8 cellular contexts compared by ENCODE assay signal in genomic region chr14:20632448-20632830, GRCh38. TPM values are rescaled to one million over a fixed set of nuclear protein-coding genes. Genes with fewer than 3 reads are reported as not detected.
A peak's percentile ranks its signal among the peaks of the same experiment; 100 is the strongest.
DNase-seq lines count a peak whose midpoint lies in the region; ATAC-seq and TF ChIP-seq lines count a peak whose summit lies in the region.

No MANE protein-coding gene starts in this region.

- H3K4me3 ChIP-seq in heart right ventricle (peak overlapping the region in 9 of 10 donors; percentile 2 to 45 (median 28)), WERI-Rb-1 (ENCODE audit: low read depth, low read length) (no peak overlapping the region)

- no TSS peak for BruUV-seq in MCF 10A (replicated peaks; lab: Mats Ljungman, UMichigan)

- POLR2A ChIA-PET in MCF 10A (lab: Yijun Ruan, JAX): interaction anchor here (0.7 to 6.8 kb wide), 5 partner anchors 12 to 300 kb away, joined by 3 to 123 read pairs (median 14); partner anchors contain the start of gene RNASE4

- no peaks in the 10 kb centered on the region for H3K9me3 Mint-ChIP-seq in MCF 10A (ENCODE audit: unreplicated experiment)
- H3K9me3 Mint-ChIP-seq in natural killer cell treated with Interleukin-12 subunit alpha and Interleukin-12 subunit beta and Interleukin-15 and Interleukin-18, amount 100 ng/mL, for 72 hours: no peaks in the 10 kb centered on the region

- H3K27me3 Mint-ChIP-seq in MCF 10A (ENCODE audit: insufficient read depth, unreplicated experiment): no peaks in the 10 kb centered on the region
- H3K27me3 Mint-ChIP-seq in natural killer cell treated with Interleukin-12 subunit alpha and Interleukin-12 subunit beta and Interleukin-15 and Interleukin-18, amount 100 ng/mL, for 72 hours: peaks cover 36 to 42% of the 10 kb centered on the region in 2 donors

- no peaks in the 10 kb centered on the region for H3K36me3 ChIP-seq in heart right ventricle
- no peaks in the 10 kb centered on the region for H3K36me3 ChIP-seq in WERI-Rb-1

- intact Hi-C loops in heart right ventricle (cut with DNase I): loop anchor here in 5 of 10 donors (5.0 kb wide), 1 partner anchor 50 kb away; the partner anchor contains the start of gene RNASE4 (in 5 of the 5)
- intact Hi-C loops in left ventricle myocardium superior (cut with micrococcal nuclease): no loop called here
- intact Hi-C loops in MCF 10A (cut with micrococcal nuclease): loop anchor here (5.0 kb wide), 1 partner anchor 340 kb away; no protein-coding TSS in a partner anchor

- H3K4me3 Mint-ChIP-seq in MCF 10A (ENCODE audit: unreplicated experiment): peak overlapping the region; percentile 74
- peak overlapping the region; percentile 84 for H3K4me3 Mint-ChIP-seq in natural killer cell treated with Interleukin-12 subunit alpha and Interleukin-12 subunit beta and Interleukin-15 and Interleukin-18, amount 100 ng/mL, for 72 hours

- no peak for DNase-seq in heart right ventricle
- DNase-seq in left ventricle myocardium superior: no peak
- no peak for DNase-seq in MCF 10A (ENCODE audit: unreplicated experiment)
- DNase-seq in natural killer cell treated with Interleukin-12 subunit alpha and Interleukin-12 subunit beta and Interleukin-15 and Interleukin-18, amount 100 ng/mL, for 72 hours (ENCODE audit: low spot score): no peak
- DNase-seq in medulla oblongata (ENCODE audit: extremely low spot score): no peak
- no peak for DNase-seq in WERI-Rb-1
- DNase-seq in stimulated activated CD4-positive, alpha-beta T cell treated with anti-CD3 and anti-CD28 coated beads, Interleukin-12 subunit alpha, Interleukin-12 subunit beta, amount 100 ng/mL, for 4 hours: no peak

- ATAC-seq in heart right ventricle (peak in 3 of 8 donors; percentile 8 to 12 (median 10)), left ventricle myocardium superior (no peak), HG03565 (IDR thresholded peaks at IDR 0.05; ENCODE audit: unreplicated experiment) (peak; percentile 10)
- ATAC-seq in natural killer cell treated with Interleukin-12 subunit alpha and Interleukin-12 subunit beta and Interleukin-15 and Interleukin-18, amount 100 ng/mL, for 72 hours: peak; percentile 21 to 41

- 1 to 2% methylated on average over 19 of the region's 19 CpGs for WGBS in heart right ventricle, 2 donors

- no peak overlapping the region for H3K27ac ChIP-seq in heart right ventricle
- H3K27ac ChIP-seq in WERI-Rb-1: no peak overlapping the region

- H3K9me3 ChIP-seq in heart right ventricle (no peaks in the 10 kb centered on the region), WERI-Rb-1 (ENCODE audit: severe bottlenecking) (peaks cover 16% of the 10 kb centered on the region)

- peak overlapping the region; percentile 48 for H3K27ac Mint-ChIP-seq in MCF 10A (ENCODE audit: low read depth, unreplicated experiment)
- peak overlapping the region; percentile 78 to 92 for H3K27ac Mint-ChIP-seq in natural killer cell treated with Interleukin-12 subunit alpha and Interleukin-12 subunit beta and Interleukin-15 and Interleukin-18, amount 100 ng/mL, for 72 hours

- peaks cover 27% of the 10 kb centered on the region for H3K4me1 Mint-ChIP-seq in MCF 10A (ENCODE audit: insufficient read depth, unreplicated experiment)
- peaks cover 31 to 38% of the 10 kb centered on the region in 2 donors for H3K4me1 Mint-ChIP-seq in natural killer cell treated with Interleukin-12 subunit alpha and Interleukin-12 subunit beta and Interleukin-15 and Interleukin-18, amount 100 ng/mL, for 72 hours (ENCODE audit: low read depth in 2 of 2)

- H3K4me1 ChIP-seq in heart right ventricle: peaks cover 0 to 41% (median 23%) of the 10 kb centered on the region in 9 donors

- peaks cover 22% of the 10 kb centered on the region for H3K36me3 Mint-ChIP-seq in MCF 10A (ENCODE audit: insufficient read depth, unreplicated experiment)
- no peaks in the 10 kb centered on the region for H3K36me3 Mint-ChIP-seq in natural killer cell treated with Interleukin-12 subunit alpha and Interleukin-12 subunit beta and Interleukin-15 and Interleukin-18, amount 100 ng/mL, for 72 hours

- CTCF ChIA-PET in MCF 10A (lab: Yijun Ruan, JAX): interaction anchor here (0.6 to 2.3 kb wide), 8 partner anchors 18 to 410 kb away, joined by 3 to 13 read pairs (median 5); partner anchors contain the start of gene RNASE7

- no peak for TF ChIP-seq CTCF in heart right ventricle (IDR thresholded peaks at IDR 0.05)
- TF ChIP-seq CTCF in MCF 10A (IDR thresholded peaks at IDR 0.05; ENCODE audit: unreplicated experiment): no peak
- no peak for TF ChIP-seq CTCF in WERI-Rb-1 (IDR thresholded peaks at IDR 0.05; ENCODE audit: low read depth, low read length)

- H3K27me3 ChIP-seq in heart right ventricle (peaks cover 0 to 100% (median 58%) of the 10 kb centered on the region in 7 donors), WERI-Rb-1 (ENCODE audit: insufficient read depth, low read depth, severe bottlenecking) (peaks cover 93% of the 10 kb centered on the region)

RNA-seq across cellular contexts. Expression of gene OR6S1, which starts 9.1 kb away (rescaled TPM):
- not detected for total RNA-seq in heart right ventricle
- not detected for polyA plus RNA-seq in heart right ventricle
- total RNA-seq in left ventricle myocardium superior: not detected
- not detected in 2 replicates for total RNA-seq in MCF 10A (2022)
- not detected for total RNA-seq in natural killer cell treated with Interleukin-12 subunit alpha and Interleukin-12 subunit beta and Interleukin-15 and Interleukin-18, amount 100 ng/mL, for 72 hours

RNA-seq across cellular contexts. Expression of gene RNASE12, which starts 41.3 kb away (rescaled TPM):
- total RNA-seq in heart right ventricle (not detected), left ventricle myocardium superior (not detected), MCF 10A (2022) (not detected in 2 replicates)
- polyA plus RNA-seq in heart right ventricle: not detected
- total RNA-seq in natural killer cell treated with Interleukin-12 subunit alpha and Interleukin-12 subunit beta and Interleukin-15 and Interleukin-18, amount 100 ng/mL, for 72 hours: not detected

RNA-seq across cellular contexts. Expression of gene RNASE11, which starts 44.6 kb away (rescaled TPM):
- total RNA-seq in heart right ventricle (not detected), left ventricle myocardium superior (not detected), MCF 10A (2022) (not detected in 2 replicates)
- polyA plus RNA-seq in heart right ventricle: not detected
- total RNA-seq in natural killer cell treated with Interleukin-12 subunit alpha and Interleukin-12 subunit beta and Interleukin-15 and Interleukin-18, amount 100 ng/mL, for 72 hours: not detected

RNA-seq across cellular contexts. Expression of gene RNASE4, which starts 51.9 kb away (rescaled TPM):
- total RNA-seq in heart right ventricle (10 to 100 TPM in 2 of 10 donors, 1 to 10 TPM in 8; 2.3 to 13.6 (median 4.4) TPM), left ventricle myocardium superior (8.1 TPM), MCF 10A (2022) (1.2 and 2.4 TPM in 2 replicates)
- polyA plus RNA-seq in heart right ventricle: 10 to 100 TPM; 11.2 to 16.2 TPM
- 1 to 10 TPM in 1 of 2 donors, under 1 TPM in 1; 0.50 to 1.2 TPM for total RNA-seq in natural killer cell treated with Interleukin-12 subunit alpha and Interleukin-12 subunit beta and Interleukin-15 and Interleukin-18, amount 100 ng/mL, for 72 hours

RNA-seq across cellular contexts. Expression of gene ANG, which starts 56.1 kb away (rescaled TPM):
- total RNA-seq in heart right ventricle (1 to 10 TPM in 9 of 10 donors, under 1 TPM in 1; 0.79 to 4.1 (median 2.2) TPM), left ventricle myocardium superior (4.0 TPM), MCF 10A (2022) (1.7 and 3.6 TPM in 2 replicates)
- polyA plus RNA-seq in heart right ventricle: 1 to 10 TPM; 5.4 to 7.0 TPM
- 1 to 10 TPM in 1 of 2 donors, under 1 TPM in 1; 0.78 to 1.6 TPM for total RNA-seq in natural killer cell treated with Interleukin-12 subunit alpha and Interleukin-12 subunit beta and Interleukin-15 and Interleukin-18, amount 100 ng/mL, for 72 hours
